Comparison of ENCODE assay signal across 8 cellular contexts in genomic region chr2:178344121-178344520, GRCh38.
"Had no signal": no experiment of that assay in that cellular context is flagged by ENCODE, and none has a peak within 500 bp of the region (broad histone marks: within the 10 kb centered on the region; RNA-seq: fewer than 3 reads in every experiment).

No MANE protein-coding gene starts in this region.

- H3K4me3 ChIP-seq: GM12878 had no signal

- FAIRE-seq: G401.6, GM12878, GM12891, GM12892, GM18507, GM19239 had no signal

- DNase-seq: GDM1, GF-D8 had no signal
